Comparison of ENCODE assay signal across 1 cellular context in genomic region chr15:65791335-65792129, GRCh38.
TF ChIP-seq lines count a peak whose summit lies in the region.

No MANE protein-coding gene starts in this region.

TF ChIP-seq in HepG2, 621 proteins besides CTCF, POLR2A, EP300 and RAD21 (continued from another document and continues in another):
- TF ChIP-seq PCBP2 (optimal IDR thresholded peaks at IDR 0.05; ENCODE audit: low read depth, low read length, poor library complexity, severe bottlenecking) (no peak), SP2 (CRISPR knock-in tag; IDR thresholded peaks at IDR 0.05) (no peak; the same call in 1 of the 2 replicates), ZNF678 (CRISPR knock-in tag; IDR thresholded peaks at IDR 0.05) (no peak), ZNF160 (CRISPR knock-in tag; IDR thresholded peaks at IDR 0.05) (no peak; the same call in 1 of the 2 replicates), SAP130 (CRISPR knock-in tag; IDR thresholded peaks at IDR 0.05; ENCODE audit: low read depth) (peak; percentile 82), GABPA (IDR thresholded peaks at IDR 0.05; ENCODE audit: low read depth, low read length) (no peak; the same call in 1 of the 2 replicates), GABPA (CRISPR knock-in tag; IDR thresholded peaks at IDR 0.05; ENCODE audit: low read depth) (no peak), ZNF460 (CRISPR knock-in tag; IDR thresholded peaks at IDR 0.05; ENCODE audit: borderline replicate concordance) (no peak), ZNF335 (CRISPR knock-in tag; IDR thresholded peaks at IDR 0.05) (no peak), ZKSCAN1 (IDR thresholded peaks at IDR 0.05; ENCODE audit: low read length) (no peak), THAP11 (CRISPR knock-in tag; IDR thresholded peaks at IDR 0.05) (no peak), ZNF557 (CRISPR knock-in tag; IDR thresholded peaks at IDR 0.05) (no peak), WIZ (CRISPR knock-in tag; IDR thresholded peaks at IDR 0.05) (no peak), XBP1 (CRISPR knock-in tag; IDR thresholded peaks at IDR 0.05) (no peak), SNAPC2 (CRISPR knock-in tag; IDR thresholded peaks at IDR 0.05) (0 out of 2 replicates have a peak, but pooled peaks have one; percentile 14), ZNF660 (CRISPR knock-in tag; IDR thresholded peaks at IDR 0.05; ENCODE audit: borderline replicate concordance, low read depth) (no peak), ZNF564 (CRISPR knock-in tag; IDR thresholded peaks at IDR 0.05) (no peak), PHB2 (IDR thresholded peaks at IDR 0.05; ENCODE audit: partially characterized antibody) (no peak), SIX4 (CRISPR knock-in tag; IDR thresholded peaks at IDR 0.05) (no peak), ZFP37 (CRISPR knock-in tag; IDR thresholded peaks at IDR 0.05; ENCODE audit: borderline replicate concordance) (no peak), MTA1 (CRISPR knock-in tag; IDR thresholded peaks at IDR 0.05; ENCODE audit: borderline replicate concordance) (no peak), HNF4G (IDR thresholded peaks at IDR 0.05; ENCODE audit: borderline replicate concordance, low read depth, low read length) (no peak), HNF4G (CRISPR knock-in tag; IDR thresholded peaks at IDR 0.05; ENCODE audit: borderline replicate concordance, low read depth) (no peak), SRF (IDR thresholded peaks at IDR 0.05; ENCODE audit: low read depth, low read length) (no peak), ZBED4 (CRISPR knock-in tag; IDR thresholded peaks at IDR 0.05; ENCODE audit: borderline replicate concordance) (0 out of 2 replicates have a peak, but pooled peaks have one; percentile 5), ZNF253 (CRISPR knock-in tag; IDR thresholded peaks at IDR 0.05; ENCODE audit: borderline replicate concordance) (no peak), ZNF350 (CRISPR knock-in tag; IDR thresholded peaks at IDR 0.05; ENCODE audit: borderline replicate concordance, low read depth) (no peak), HNRNPLL (IDR thresholded peaks at IDR 0.05; ENCODE audit: low read depth, low read length, poor library complexity, severe bottlenecking) (peak; percentile 37), HOXD1 (CRISPR knock-in tag; IDR thresholded peaks at IDR 0.05) (no peak), HOXA9 (CRISPR knock-in tag; IDR thresholded peaks at IDR 0.05; ENCODE audit: borderline replicate concordance) (0 out of 2 replicates have a peak, but pooled peaks have one; percentile 54), ZBTB44 (CRISPR knock-in tag; IDR thresholded peaks at IDR 0.05) (no peak), ZNF775 (CRISPR knock-in tag; IDR thresholded peaks at IDR 0.05; ENCODE audit: borderline replicate concordance) (no peak), GLI4 (CRISPR knock-in tag; IDR thresholded peaks at IDR 0.05; ENCODE audit: borderline replicate concordance) (0 out of 2 replicates have a peak, but pooled peaks have one; percentile 37), MEF2D (CRISPR knock-in tag; IDR thresholded peaks at IDR 0.05) (no peak), ZNF503 (CRISPR knock-in tag; IDR thresholded peaks at IDR 0.05) (no peak), ZNF768 (CRISPR knock-in tag; IDR thresholded peaks at IDR 0.05) (no peak), NCOA2 (CRISPR knock-in tag; IDR thresholded peaks at IDR 0.05) (no peak; the same call in 1 of the 2 replicates), CREBL2 (CRISPR knock-in tag; IDR thresholded peaks at IDR 0.05; ENCODE audit: borderline replicate concordance) (no peak), RELA (CRISPR knock-in tag; IDR thresholded peaks at IDR 0.05) (no peak), THRA (CRISPR knock-in tag; IDR thresholded peaks at IDR 0.05; ENCODE audit: borderline replicate concordance) (no peak), ZNF761 (CRISPR knock-in tag; conservative IDR thresholded peaks at IDR 0.05) (no peak), ZNF792 (CRISPR knock-in tag; IDR thresholded peaks at IDR 0.05) (peak; percentile 8; the same call in 1 of the 2 replicates), ZNF367 (CRISPR knock-in tag; IDR thresholded peaks at IDR 0.05; ENCODE audit: borderline replicate concordance) (no peak), SMARCE1 (IDR thresholded peaks at IDR 0.05; ENCODE audit: borderline replicate concordance) (no peak), ZNF720 (CRISPR knock-in tag; IDR thresholded peaks at IDR 0.05) (no peak), POLR2G (IDR thresholded peaks at IDR 0.05; ENCODE audit: low read depth, low read length) (peak; percentile 46; the same call in 1 of the 2 replicates), ZSCAN22 (CRISPR knock-in tag; IDR thresholded peaks at IDR 0.05) (no peak), ZNF556 (CRISPR knock-in tag; IDR thresholded peaks at IDR 0.05; ENCODE audit: borderline replicate concordance) (no peak), ZNF12 (CRISPR knock-in tag; IDR thresholded peaks at IDR 0.05) (no peak), ERF (CRISPR knock-in tag; IDR thresholded peaks at IDR 0.05) (no peak), ZNF18 (CRISPR knock-in tag; IDR thresholded peaks at IDR 0.05; ENCODE audit: insufficient replicate concordance) (no peak), NFE2L1 (CRISPR knock-in tag; IDR thresholded peaks at IDR 0.05; ENCODE audit: borderline replicate concordance) (no peak), ARID2 (CRISPR knock-in tag; IDR thresholded peaks at IDR 0.05; ENCODE audit: borderline replicate concordance) (no peak), PRDM4 (CRISPR knock-in tag; IDR thresholded peaks at IDR 0.05; ENCODE audit: borderline replicate concordance) (no peak), ZNF263 (CRISPR knock-in tag; IDR thresholded peaks at IDR 0.05) (peak; percentile 82), ZNF747 (CRISPR knock-in tag; IDR thresholded peaks at IDR 0.05; ENCODE audit: borderline replicate concordance) (no peak), ZBTB10 (CRISPR knock-in tag; IDR thresholded peaks at IDR 0.05; ENCODE audit: borderline replicate concordance) (no peak), GTF2F1 (IDR thresholded peaks at IDR 0.05; ENCODE audit: low read length) (no peak), ZNF546 (CRISPR knock-in tag; conservative IDR thresholded peaks at IDR 0.05) (no peak), ZNF431 (CRISPR knock-in tag; IDR thresholded peaks at IDR 0.05; ENCODE audit: borderline replicate concordance, low read depth) (no peak), RFX1 (IDR thresholded peaks at IDR 0.05) (no peak), ZNF3 (CRISPR knock-in tag; IDR thresholded peaks at IDR 0.05) (no peak)
